Comparison of ENCODE assay signal across 10 cellular contexts in genomic region chr13:66659291-66660012, GRCh38.
A peak's percentile ranks its signal among the peaks of the same experiment; 100 is the strongest.
DNase-seq lines count a peak whose midpoint lies in the region; ATAC-seq and TF ChIP-seq lines count a peak whose summit lies in the region.
"Had no signal": no experiment of that assay in that cellular context is flagged by ENCODE, and none has a peak within 500 bp of the region (broad histone marks: within the 10 kb centered on the region; RNA-seq: fewer than 3 reads in every experiment).

No MANE protein-coding gene starts in this region.

- H3K4me3 Mint-ChIP-seq in HFFc6 = peak overlapping the region; percentile 77
- H3K4me3 Mint-ChIP-seq in IgD-negative memory B cell = peak overlapping the region; percentile 71 to 93 (median 77)

- peaks cover 49% of the 10 kb centered on the region for H3K4me1 Mint-ChIP-seq in HFFc6 (ENCODE audit: low read depth)
- peaks cover 15 to 16% (median 15%) of the 10 kb centered on the region in 3 donors for H3K4me1 Mint-ChIP-seq in IgD-negative memory B cell

- TF ChIP-seq CTCF in HFFc6 (IDR thresholded peaks at IDR 0.05) = no peak

- H3K27me3 Mint-ChIP-seq in HFFc6 (ENCODE audit: insufficient read depth) (no peaks in the 10 kb centered on the region), IgD-negative memory B cell (no peaks in the 10 kb centered on the region)

- H3K27ac Mint-ChIP-seq in HFFc6 (peak overlapping the region; percentile 90), IgD-negative memory B cell (peak overlapping the region; percentile 38 to 71 (median 54))

- ATAC-seq in GM18907 (IDR thresholded peaks at IDR 0.05; ENCODE audit: unreplicated experiment) = peak; percentile 78
- ATAC-seq: upper lobe of right lung had no signal

- in situ Hi-C loops in G401 (cut with HindIII; ENCODE audit: low sequenced_read_pairs) = no loop called here

- no peaks in the 10 kb centered on the region for H3K36me3 Mint-ChIP-seq in HFFc6 (ENCODE audit: low read depth)
- H3K36me3 Mint-ChIP-seq in IgD-negative memory B cell = no peaks in the 10 kb centered on the region

- H3K9me3 Mint-ChIP-seq in HFFc6 (no peaks in the 10 kb centered on the region), IgD-negative memory B cell (peaks cover 0 to 2% (median 0%) of the 10 kb centered on the region in 3 donors)

- DNase-seq in HFFc6 (no peak), myocyte (ENCODE audit: low read depth) (peak; percentile 70), G401 (ENCODE audit: low spot score) (no peak), NCI-H345 (lab: John Stamatoyannopoulos, UW) (no peak), ureter (ENCODE audit: low spot score) (no peak)
- no peak for DNase-seq in stimulated activated CD4-positive, alpha-beta T cell treated with anti-CD3 and anti-CD28 coated beads, Interleukin-15, amount 100 ng/mL, for 24 hours
- DNase-seq: NCI-H1436, upper lobe of right lung had no signal
